ENCODE assay signal across 8 cellular contexts in the genomic region with DNA sequence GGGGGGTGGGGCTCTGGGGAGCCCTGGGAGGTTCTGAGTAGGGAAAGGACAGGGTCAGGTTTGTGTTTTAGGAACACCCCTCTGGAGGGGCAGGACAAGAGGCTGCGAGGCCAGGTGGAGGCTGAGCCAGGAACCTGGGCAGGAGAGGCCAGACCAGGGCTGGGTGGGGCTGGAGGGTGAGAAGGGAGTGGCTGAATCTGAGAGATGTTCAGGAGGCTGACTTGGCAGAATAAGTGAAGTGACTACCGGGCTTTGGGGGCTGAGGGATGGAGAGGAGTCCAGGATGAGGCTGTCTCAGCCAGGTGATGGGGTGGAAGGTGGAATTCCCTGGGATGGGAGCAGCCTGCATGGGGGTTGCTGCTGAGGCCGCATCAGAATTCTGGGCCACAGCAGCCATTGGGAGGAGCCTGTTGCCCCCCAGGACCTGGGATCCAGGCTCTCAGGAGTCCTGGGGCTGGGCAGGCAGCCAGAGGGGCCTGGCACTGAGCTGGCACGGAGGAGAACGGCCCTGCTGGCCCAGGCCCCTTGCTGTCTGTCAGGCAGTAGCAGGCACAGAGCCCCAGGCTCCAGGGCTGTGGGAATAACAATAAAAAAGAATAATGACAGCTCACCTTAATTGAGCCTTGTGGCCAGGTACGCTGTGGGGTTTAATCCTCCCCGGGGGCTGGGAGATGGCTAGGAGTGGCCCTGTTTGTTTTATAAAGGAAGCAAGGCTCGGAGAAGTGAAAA. TPM values are rescaled to one million over a fixed set of nuclear protein-coding genes. Genes with fewer than 3 reads are reported as not detected.
A peak's percentile ranks its signal among the peaks of the same experiment; 100 is the strongest.
DNase-seq lines count a peak whose midpoint lies in the region; ATAC-seq, FAIRE-seq and TF ChIP-seq lines count a peak whose summit lies in the region.

No MANE protein-coding gene starts in this region.

- CTCF ChIA-PET in activated naive CD4-positive, alpha-beta T cell treated with anti-CD3 and anti-CD28 coated beads, Interleukin-2, amount 10 ng/mL, durations not matched to agents 7 days and 5 days (lab: Charles Lee), result interaction anchor here (1.9 kb wide), 1 partner anchor 46 kb away, joined by 6 read pairs; no protein-coding TSS in a partner anchor
- CTCF ChIA-PET in activated CD4-positive, alpha-beta memory T cell treated with anti-CD3 and anti-CD28 coated beads, Interleukin-2, amount 10 ng/mL, durations not matched to agents 7 days and 5 days (lab: Charles Lee), result interaction anchor here (0.7 kb wide), 1 partner anchor 45 kb away, joined by 3 read pairs; no protein-coding TSS in a partner anchor

- 31 to 32% methylated on average over 8 of the region's 8 CpGs for WGBS in tibial nerve, 2 donors

- peaks cover 71% of the 10 kb centered on the region for H3K4me1 Mint-ChIP-seq in activated naive CD4-positive, alpha-beta T cell treated with anti-CD3 and anti-CD28 coated beads, Interleukin-2, amount 10 ng/mL, durations not matched to agents 7 days and 5 days
- H3K4me1 Mint-ChIP-seq in activated CD4-positive, alpha-beta memory T cell treated with anti-CD3 and anti-CD28 coated beads, Interleukin-2, amount 10 ng/mL, durations not matched to agents 7 days and 5 days, result peaks cover 65% of the 10 kb centered on the region

- no peak for FAIRE-seq in kidney (lab: Jason Lieb, UNC)

- H3K27me3 ChIP-seq in tibial nerve, result no peaks in the 10 kb centered on the region
- no peaks in the 10 kb centered on the region for H3K27me3 ChIP-seq in HAP-1 (ENCODE audit: low read depth)

- H3K4me3 ChIP-seq in kidney (ENCODE audit: low read length in 2 of 2) (no peak overlapping the region), tibial nerve (no peak overlapping the region), HAP-1 (no peak overlapping the region)

- no peaks in the 10 kb centered on the region for H3K9me3 Mint-ChIP-seq in activated naive CD4-positive, alpha-beta T cell treated with anti-CD3 and anti-CD28 coated beads, Interleukin-2, amount 10 ng/mL, durations not matched to agents 7 days and 5 days
- no peaks in the 10 kb centered on the region for H3K9me3 Mint-ChIP-seq in activated CD4-positive, alpha-beta memory T cell treated with anti-CD3 and anti-CD28 coated beads, Interleukin-2, amount 10 ng/mL, durations not matched to agents 7 days and 5 days

- DNase-seq in activated naive CD4-positive, alpha-beta T cell treated with anti-CD3 and anti-CD28 coated beads, Interleukin-2, amount 10 ng/mL, durations not matched to agents 7 days and 5 days, result no peak
- DNase-seq in activated naive CD4-positive, alpha-beta T cell treated with anti-CD3 and anti-CD28 coated beads, Interleukin-2, amount 50 U/mL, for 16 hours, result no peak
- peak; percentile 49 for DNase-seq in activated CD4-positive, alpha-beta memory T cell treated with anti-CD3 and anti-CD28 coated beads, Interleukin-2, amount 10 ng/mL, durations not matched to agents 7 days and 5 days
- DNase-seq in kidney (no peak), tibial nerve (ENCODE audit: low spot score in 2 of 2) (no peak), HAP-1 (ENCODE audit: low spot score in 2 of 2) (no peak), NCI-H2107 treated with DMSO at 0.1 percent for 48 hours (lab: John Stamatoyannopoulos, UW; ENCODE audit: unreplicated experiment) (no peak)

- peaks cover 33% of the 10 kb centered on the region for H3K36me3 Mint-ChIP-seq in activated naive CD4-positive, alpha-beta T cell treated with anti-CD3 and anti-CD28 coated beads, Interleukin-2, amount 10 ng/mL, durations not matched to agents 7 days and 5 days
- peaks cover 47% of the 10 kb centered on the region for H3K36me3 Mint-ChIP-seq in activated CD4-positive, alpha-beta memory T cell treated with anti-CD3 and anti-CD28 coated beads, Interleukin-2, amount 10 ng/mL, durations not matched to agents 7 days and 5 days (ENCODE audit: low read depth)

- H3K4me1 ChIP-seq in kidney (ENCODE audit: control insufficient read depth in 1 of 2, insufficient read depth in 1 of 2, low read depth in 1 of 2, low read length in 2 of 2), result peaks cover 19 to 38% of the 10 kb centered on the region in 2 donors
- H3K4me1 ChIP-seq in tibial nerve, result peaks cover 0 to 55% (median 44%) of the 10 kb centered on the region in 4 donors
- H3K4me1 ChIP-seq in HAP-1, result peaks cover 6% of the 10 kb centered on the region

- H3K9me3 ChIP-seq in kidney (ENCODE audit: control insufficient read depth in 1 of 2, low read length in 2 of 2), result no peaks in the 10 kb centered on the region
- no peaks in the 10 kb centered on the region for H3K9me3 ChIP-seq in tibial nerve
- no peaks in the 10 kb centered on the region for H3K9me3 ChIP-seq in HAP-1

- H3K36me3 ChIP-seq in kidney (ENCODE audit: control insufficient read depth in 1 of 2, insufficient read depth in 2 of 2, low read length in 2 of 2) (peaks cover 11 to 13% of the 10 kb centered on the region in 2 donors), tibial nerve (peaks cover 1 to 26% (median 16%) of the 10 kb centered on the region in 3 donors), HAP-1 (replicated peaks) (peaks cover 28% of the 10 kb centered on the region)

- peak overlapping the region; percentile 40 to 41 for H3K27ac ChIP-seq in kidney (ENCODE audit: low read depth in 2 of 2, low read length in 2 of 2)
- peak overlapping the region; percentile 1 to 83 (median 54) for H3K27ac ChIP-seq in tibial nerve

- intact Hi-C loops in kidney (cut with DNase I), result no loop called here

- TF ChIP-seq CTCF in kidney (IDR thresholded peaks at IDR 0.05; ENCODE audit: borderline replicate concordance, extremely low read depth, insufficient read depth) (no peak), tibial nerve (IDR thresholded peaks at IDR 0.05) (no peak)

- H3K27ac Mint-ChIP-seq in activated naive CD4-positive, alpha-beta T cell treated with anti-CD3 and anti-CD28 coated beads, Interleukin-2, amount 10 ng/mL, durations not matched to agents 7 days and 5 days, result peak overlapping the region; percentile 87
- H3K27ac Mint-ChIP-seq in activated CD4-positive, alpha-beta memory T cell treated with anti-CD3 and anti-CD28 coated beads, Interleukin-2, amount 10 ng/mL, durations not matched to agents 7 days and 5 days, result peak overlapping the region; percentile 99

- H3K9ac ChIP-seq in kidney (ENCODE audit: low read length in 2 of 2), result peak overlapping the region in 1 of 2 donors; percentile 24

- H3K4me3 Mint-ChIP-seq in activated naive CD4-positive, alpha-beta T cell treated with anti-CD3 and anti-CD28 coated beads, Interleukin-2, amount 10 ng/mL, durations not matched to agents 7 days and 5 days, result peak overlapping the region; percentile 77
- H3K4me3 Mint-ChIP-seq in activated CD4-positive, alpha-beta memory T cell treated with anti-CD3 and anti-CD28 coated beads, Interleukin-2, amount 10 ng/mL, durations not matched to agents 7 days and 5 days, result peak overlapping the region; percentile 83

- TF ChIP-seq EP300 in tibial nerve (IDR thresholded peaks at IDR 0.05), result no peak

- POLR2A ChIA-PET in activated CD4-positive, alpha-beta memory T cell treated with anti-CD3 and anti-CD28 coated beads, Interleukin-2, amount 10 ng/mL, durations not matched to agents 7 days and 5 days (lab: Charles Lee), result interaction anchor here (0.7 to 1.8 kb wide), 3 partner anchors 10 to 173 kb away, joined by 3 to 5 read pairs (median 4); no protein-coding TSS in a partner anchor

- in situ Hi-C loops in HAP-1 (cut with MboI; ENCODE audit: low sequenced_read_pairs), result no loop called here

- ATAC-seq in HG03025 (IDR thresholded peaks at IDR 0.05; ENCODE audit: low FRiP score, unreplicated experiment), result no peak

- no peaks in the 10 kb centered on the region for H3K27me3 Mint-ChIP-seq in activated naive CD4-positive, alpha-beta T cell treated with anti-CD3 and anti-CD28 coated beads, Interleukin-2, amount 10 ng/mL, durations not matched to agents 7 days and 5 days
- H3K27me3 Mint-ChIP-seq in activated CD4-positive, alpha-beta memory T cell treated with anti-CD3 and anti-CD28 coated beads, Interleukin-2, amount 10 ng/mL, durations not matched to agents 7 days and 5 days, result no peaks in the 10 kb centered on the region

- TF ChIP-seq POLR2A in tibial nerve (IDR thresholded peaks at IDR 0.05), result no peak

RNA-seq across cellular contexts. Expression of a gene that starts 3.3 kb away (rescaled TPM):
- total RNA-seq in activated CD4-positive, alpha-beta memory T cell treated with anti-CD3 and anti-CD28 coated beads, Interleukin-2, amount 10 ng/mL, durations not matched to agents 7 days and 5 days, result 10 to 100 TPM; 84.6 to 85.1 TPM
- total RNA-seq in kidney (63.7 TPM), tibial nerve (100 to 1,000 TPM in 1 of 4 donors, 10 to 100 TPM in 3; 70.5 to 132 (median 88.8) TPM)
- 54.3 TPM for polyA plus RNA-seq in kidney (ENCODE audit: insufficient read depth, low read depth, low replicate concordance)

RNA-seq across cellular contexts. Expression of a gene that starts 53.4 kb away (rescaled TPM):
- not detected for total RNA-seq in activated CD4-positive, alpha-beta memory T cell treated with anti-CD3 and anti-CD28 coated beads, Interleukin-2, amount 10 ng/mL, durations not matched to agents 7 days and 5 days
- total RNA-seq in kidney, result 40.4 TPM
- 3.3 TPM for polyA plus RNA-seq in kidney (ENCODE audit: insufficient read depth, low read depth, low replicate concordance)
- 100 to 1,000 TPM; 166 to 235 (median 209) TPM for total RNA-seq in tibial nerve

Comparison
In these comparisons a context has a peak if more than half of its experiments do, and no peak if none do; other contexts are left out.
1. RNA of a gene that starts 53.4 kb away (total RNA-seq): 166 to 235 TPM in tibial nerve and 40.4 TPM in kidney (single experiment); not detected in activated CD4-positive, alpha-beta memory T cell treated with anti-CD3 and anti-CD28 coated beads, Interleukin-2, amount 10 ng/mL, durations not matched to agents 7 days and 5 days; every median in the first group is over 10 times any median in the second.